ENCODE assay signal across 8 cellular contexts in the genomic region with DNA sequence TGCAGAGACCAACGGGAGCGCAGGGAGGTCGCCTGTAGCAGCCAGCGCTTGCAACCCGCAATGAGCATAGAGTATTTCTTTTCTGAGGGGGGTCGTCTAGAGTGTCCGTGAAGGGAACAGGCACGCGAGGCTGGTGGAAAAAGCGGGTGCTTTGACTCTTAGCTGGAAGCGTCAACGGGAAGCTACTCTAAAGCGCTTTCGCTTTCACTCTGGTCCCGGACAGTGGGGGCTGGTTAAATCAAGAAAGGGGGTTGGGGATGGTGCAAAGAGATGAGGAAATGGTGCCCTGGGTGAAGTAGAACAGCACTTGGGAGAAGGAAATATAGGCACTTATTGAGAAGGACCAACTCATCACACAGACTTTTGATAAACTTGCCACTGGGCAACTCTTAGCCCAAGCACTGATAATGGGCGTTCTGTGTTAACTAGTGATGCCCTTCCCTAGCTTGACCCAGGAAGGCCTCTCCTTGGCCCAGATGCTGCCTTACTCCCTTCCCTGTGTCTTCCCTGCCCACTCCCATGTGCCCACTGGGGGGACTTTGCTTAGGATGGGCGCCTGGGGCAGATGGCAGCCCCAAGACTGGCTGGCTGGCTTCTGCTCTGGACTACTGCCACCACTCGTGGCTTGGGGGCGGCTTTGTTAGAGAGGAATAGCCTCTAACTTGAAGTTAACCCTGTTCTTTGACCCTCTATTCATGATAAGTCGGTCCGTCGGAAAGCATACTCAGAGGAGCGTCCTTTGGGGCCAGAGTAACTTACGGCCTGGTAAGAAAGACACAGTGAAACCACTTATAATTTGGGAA. TPM values are rescaled to one million over a fixed set of nuclear protein-coding genes. Genes with fewer than 3 reads are reported as not detected.
DNase-seq lines count a peak whose midpoint lies in the region; ATAC-seq and TF ChIP-seq lines count a peak whose summit lies in the region.

No MANE protein-coding gene starts in this region.

- H3K4me1 ChIP-seq in PC-9 (replicated peaks; ENCODE audit: insufficient read depth) = peaks cover 8% of the 10 kb centered on the region
- peaks cover 54% of the 10 kb centered on the region for H3K4me1 ChIP-seq in left ventricle myocardium inferior
- peaks cover 13% of the 10 kb centered on the region for H3K4me1 ChIP-seq in rectal smooth muscle tissue (ENCODE audit: control insufficient read depth, insufficient read depth, low read length)

- no peaks in the 10 kb centered on the region for H3K9me2 ChIP-seq in PC-9 (ENCODE audit: insufficient read depth)

- H3K9me3 Mint-ChIP-seq in activated naive CD8-positive, alpha-beta T cell treated with anti-CD3 and anti-CD28 coated beads, Interleukin-2, amount 50 U/mL, for 24 hours = no peaks in the 10 kb centered on the region

- BruUV-seq in PC-9 (replicated peaks; lab: Mats Ljungman, UMichigan) = TSS peak; percentile 33

- H2AFZ ChIP-seq in PC-9 = peak overlapping the region; percentile 90

- H3K27ac Mint-ChIP-seq in activated naive CD8-positive, alpha-beta T cell treated with anti-CD3 and anti-CD28 coated beads, Interleukin-2, amount 50 U/mL, for 24 hours = peak overlapping the region; percentile 99

- DNase-seq in GM10248 (ENCODE audit: extremely low spot score) = peak; percentile 64
- no peak for DNase-seq in PC-9
- peak; percentile 59 for DNase-seq in activated naive CD8-positive, alpha-beta T cell treated with anti-CD3 and anti-CD28 coated beads, Interleukin-2, amount 50 U/mL, for 24 hours
- peak; percentile 41 for DNase-seq in left ventricle myocardium inferior
- DNase-seq in NCI-H2107 treated with DMSO at 0.1 percent for 48 hours (lab: John Stamatoyannopoulos, UW; ENCODE audit: unreplicated experiment) = no peak

- peaks cover 69% of the 10 kb centered on the region for H3K36me3 Mint-ChIP-seq in activated naive CD8-positive, alpha-beta T cell treated with anti-CD3 and anti-CD28 coated beads, Interleukin-2, amount 50 U/mL, for 24 hours (ENCODE audit: low read depth)

- CTCF ChIA-PET in GM10248 (lab: Yijun Ruan, JAX) (interaction anchor here (0.7 to 13.7 kb wide), 18 partner anchors 9 to 130 kb away, joined by 3 to 339 read pairs (median 6); a partner anchor contains a TSS), PC-9 (lab: Charles Lee) (interaction anchor here (0.6 to 1.5 kb wide), 4 partner anchors 14 to 467 kb away, joined by 3 to 12 read pairs (median 4); a partner anchor contains a TSS)

- peak overlapping the region; percentile 89 for H3K4me2 ChIP-seq in PC-9

- H3K36me3 ChIP-seq in PC-9 (ENCODE audit: low read depth) (no peaks in the 10 kb centered on the region), left ventricle myocardium inferior (peaks cover 43% of the 10 kb centered on the region), rectal smooth muscle tissue (ENCODE audit: control insufficient read depth, insufficient read depth, low read length) (peaks cover 23% of the 10 kb centered on the region)

- no peaks in the 10 kb centered on the region for H3K79me2 ChIP-seq in PC-9 (ENCODE audit: low read depth)

- H3K4me3 ChIP-seq in PC-9 (peak overlapping the region; percentile 87), left ventricle myocardium inferior (peak overlapping the region; percentile 98), rectal smooth muscle tissue (ENCODE audit: low read length) (peak overlapping the region; percentile 97)

- H3K4me3 Mint-ChIP-seq in activated naive CD8-positive, alpha-beta T cell treated with anti-CD3 and anti-CD28 coated beads, Interleukin-2, amount 50 U/mL, for 24 hours = peak overlapping the region; percentile 94

- no peaks in the 10 kb centered on the region for H3F3A ChIP-seq in PC-9 (ENCODE audit: insufficient read depth, low read depth)

- peak overlapping the region; percentile 91 for H3K9ac ChIP-seq in rectal smooth muscle tissue (ENCODE audit: low read length)

- ATAC-seq in HG02623 (IDR thresholded peaks at IDR 0.05; ENCODE audit: unreplicated experiment) = peak; percentile 14
- ATAC-seq in activated naive CD8-positive, alpha-beta T cell treated with anti-CD3 and anti-CD28 coated beads, Interleukin-2, amount 50 U/mL, for 24 hours = peak; percentile 31
- no peak for ATAC-seq in GM19328 (IDR thresholded peaks at IDR 0.05; ENCODE audit: unreplicated experiment)

- H3K9me3 ChIP-seq in PC-9 (ENCODE audit: insufficient read depth, low read depth) (no peaks in the 10 kb centered on the region), left ventricle myocardium inferior (replicated peaks) (no peaks in the 10 kb centered on the region)

- H3K27me3 ChIP-seq in PC-9 (ENCODE audit: insufficient read depth, low read depth) (no peaks in the 10 kb centered on the region), left ventricle myocardium inferior (ENCODE audit: low read depth) (no peaks in the 10 kb centered on the region), rectal smooth muscle tissue (ENCODE audit: control insufficient read depth, insufficient read depth, low read length) (no peaks in the 10 kb centered on the region)

- H4K20me1 ChIP-seq in PC-9 (ENCODE audit: insufficient read depth) = no peaks in the 10 kb centered on the region

- H3K27ac ChIP-seq in PC-9 = no peak overlapping the region
- peak overlapping the region; percentile 99 for H3K27ac ChIP-seq in left ventricle myocardium inferior (replicated peaks)
- H3K27ac ChIP-seq in rectal smooth muscle tissue (ENCODE audit: low read depth, low read length) = peak overlapping the region; percentile 93

- POLR2A ChIA-PET in GM10248 (lab: Yijun Ruan, JAX) (interaction anchor here (0.6 to 3.6 kb wide), 4 partner anchors 11 to 695 kb away, joined by 3 to 44 read pairs (median 20); a partner anchor contains a TSS), PC-9 (lab: Charles Lee; ENCODE audit: unreplicated experiment) (interaction anchor here (0.5 to 0.7 kb wide), 3 partner anchors 10 to 119 kb away, joined by 3 read pairs; a partner anchor contains a TSS)

- TF ChIP-seq CTCF in GM10248 (IDR thresholded peaks at IDR 0.05; ENCODE audit: control extremely low read depth, extremely low read depth, low read depth, missing control alignments) = no peak
- no peak for TF ChIP-seq CTCF in PC-9 (conservative IDR thresholded peaks at IDR 0.05)
- TF ChIP-seq CTCF in left ventricle myocardium inferior (IDR thresholded peaks at IDR 0.05; ENCODE audit: borderline replicate concordance) = no peak

- intact Hi-C loops in PC-9 (cut with micrococcal nuclease; ENCODE audit: unreplicated experiment) = no loop called here
- intact Hi-C loops in left ventricle myocardium inferior (cut with micrococcal nuclease) = no loop called here

- H3K4me1 Mint-ChIP-seq in activated naive CD8-positive, alpha-beta T cell treated with anti-CD3 and anti-CD28 coated beads, Interleukin-2, amount 50 U/mL, for 24 hours = peaks cover 65% of the 10 kb centered on the region

- no peaks in the 10 kb centered on the region for H3K27me3 Mint-ChIP-seq in activated naive CD8-positive, alpha-beta T cell treated with anti-CD3 and anti-CD28 coated beads, Interleukin-2, amount 50 U/mL, for 24 hours

RNA-seq across cellular contexts. Expression of a gene that starts 0.6 kb away (rescaled TPM):
- total RNA-seq in PC-9 (2021) (37.6 and 48.4 TPM in 2 replicates), left ventricle myocardium inferior (13.4 TPM)

RNA-seq across cellular contexts. Expression of a gene that starts 1.1 kb away (rescaled TPM):
- 23.1 and 23.4 TPM in 2 replicates for total RNA-seq in PC-9 (2021)
- 15.5 TPM for total RNA-seq in left ventricle myocardium inferior

RNA-seq across cellular contexts. Expression of a gene that starts 10.7 kb away (rescaled TPM):
- total RNA-seq in PC-9 (2021) (70.8 and 101 TPM in 2 replicates), left ventricle myocardium inferior (13.2 TPM)

RNA-seq across cellular contexts. Expression of a gene that starts 16.0 kb away (rescaled TPM):
- total RNA-seq in PC-9 (2021) (70.6 and 91.2 TPM in 2 replicates), left ventricle myocardium inferior (22.4 TPM)

RNA-seq across cellular contexts. Expression of a gene that starts 37.8 kb away (rescaled TPM):
- total RNA-seq in PC-9 (2021) = 3.4 and 4.3 TPM in 2 replicates
- total RNA-seq in left ventricle myocardium inferior = not detected

Comparison
In these comparisons a context has a peak if more than half of its experiments do, and no peak if none do; other contexts are left out.
1. DNase-seq: peak in GM10248 (single experiment), activated naive CD8-positive, alpha-beta T cell treated with anti-CD3 and anti-CD28 coated beads, Interleukin-2, amount 50 U/mL, for 24 hours (single experiment) and left ventricle myocardium inferior (single experiment); none in PC-9 (0 of 2) and NCI-H2107 treated with DMSO at 0.1 percent for 48 hours (single experiment).
2. Peak in every context shown above with its lines, with median percentiles within 50 percentile points of each other: H3K4me3 ChIP-seq.